In genomic region chr9:32873546-32873945, GRCh38 we compare ENCODE assay signal across 30 cellular contexts.
"Had no signal": no experiment of that assay in that cellular context is flagged by ENCODE, and none has a peak within 500 bp of the region (broad histone marks: within the 10 kb centered on the region; RNA-seq: fewer than 3 reads in every experiment).

No MANE protein-coding gene starts in this region.

- H3K27me3 ChIP-seq: brain microvascular endothelial cell, dorsolateral prefrontal cortex, foreskin keratinocyte, gastrocnemius medialis, heart left ventricle had no signal

- H3K9me3 Mint-ChIP-seq: activated CD8-positive, alpha-beta T cell treated with anti-CD3 and anti-CD28 coated beads for 36 hours; activated T-cell treated with anti-CD3 and anti-CD28 coated beads, Interleukin-2, amount 50 U/mL, for 4 hours; activated T-helper 17 cell treated with anti-CD3 and anti-CD28 coated beads, Interleukin-2, amount 50 U/mL, for 72 hours; central memory CD8-positive, alpha-beta T cell; dendritic cell treated with granulocyte-macrophage colony-stimulating factor and Interleukin-4, amounts not matched to agents 40 ng/mL and 50 ng/mL, for 4 days; endodermal cell; WTC11 had no signal

- H3K27ac Mint-ChIP-seq: activated CD8-positive, alpha-beta T cell treated with anti-CD3 and anti-CD28 coated beads for 36 hours; activated naive CD8-positive, alpha-beta T cell; activated T-helper 17 cell treated with anti-CD3 and anti-CD28 coated beads, Interleukin-2, amount 50 U/mL, for 72 hours; dendritic cell treated with granulocyte-macrophage colony-stimulating factor and Interleukin-4, amounts not matched to agents 40 ng/mL and 50 ng/mL, for 4 days; endodermal cell; WTC11 had no signal

- H3K27ac ChIP-seq: brain microvascular endothelial cell, coronary artery, dorsolateral prefrontal cortex, foreskin keratinocyte, gastrocnemius medialis, heart left ventricle, VCaP had no signal

- H3K4me1 ChIP-seq: foreskin keratinocyte had no signal

- H3K36me3 Mint-ChIP-seq: activated naive CD8-positive, alpha-beta T cell; WTC11 had no signal

- H3K36me3 ChIP-seq: brain microvascular endothelial cell, gastrocnemius medialis, heart left ventricle had no signal

- H3K9me3 ChIP-seq: gastrocnemius medialis, heart left ventricle had no signal

- H3K4me1 Mint-ChIP-seq: activated T-helper 17 cell treated with anti-CD3 and anti-CD28 coated beads, Interleukin-2, amount 50 U/mL, for 72 hours; central memory CD8-positive, alpha-beta T cell; WTC11 had no signal

- H3K4me3 Mint-ChIP-seq: activated CD8-positive, alpha-beta T cell treated with anti-CD3 and anti-CD28 coated beads for 36 hours; activated naive CD8-positive, alpha-beta T cell; activated T-cell treated with anti-CD3 and anti-CD28 coated beads, Interleukin-2, amount 50 U/mL, for 4 hours; activated T-helper 17 cell treated with anti-CD3 and anti-CD28 coated beads, Interleukin-2, amount 50 U/mL, for 72 hours; central memory CD8-positive, alpha-beta T cell; dendritic cell treated with granulocyte-macrophage colony-stimulating factor and Interleukin-4, amounts not matched to agents 40 ng/mL and 50 ng/mL, for 4 days; endodermal cell; WTC11 had no signal

- H3K27me3 Mint-ChIP-seq: activated naive CD8-positive, alpha-beta T cell had no signal

- ATAC-seq: activated CD8-positive, alpha-beta T cell treated with anti-CD3 and anti-CD28 coated beads for 36 hours; activated T-cell treated with anti-CD3 and anti-CD28 coated beads, Interleukin-2, amount 50 U/mL, for 4 hours; activated T-helper 17 cell treated with anti-CD3 and anti-CD28 coated beads, Interleukin-2, amount 50 U/mL, for 72 hours; esophagus mucosa; foreskin keratinocyte; gastrocnemius medialis; heart left ventricle; WTC11 had no signal

- H3K4me3 ChIP-seq: coronary artery, dorsolateral prefrontal cortex, gastrocnemius medialis, heart left ventricle had no signal

- DNase-seq: activated CD4-positive, alpha-beta T cell treated with anti-CD3 and anti-CD28 coated beads for 1 hour; activated CD4-positive, alpha-beta T cell treated with anti-CD3 and anti-CD28 coated beads for 4 hours; activated CD4-positive, alpha-beta T cell treated with anti-CD3 and anti-CD28 coated beads, Interleukin-2, amount 50 U/mL, for 1 hour; activated CD4-positive, alpha-beta T cell treated with anti-CD3 and anti-CD28 coated beads, Interleukin-2, amount 50 U/mL, for 48 hours; activated CD8-positive, alpha-beta memory T cell treated with anti-CD3 and anti-CD28 coated beads for 24 hours; activated CD8-positive, alpha-beta T cell treated with anti-CD3 and anti-CD28 coated beads for 36 hours; activated effector memory CD4-positive, alpha-beta T cell treated with Interleukin-2 at 50 U/mL for 16 hours; activated gamma-delta T cell treated with Interleukin-2 at 50 U/mL for 16 hours; activated naive CD4-positive, alpha-beta T cell treated with anti-CD3 and anti-CD28 coated beads, Interleukin-2, amount 50 U/mL, for 16 hours; activated naive CD4-positive, alpha-beta T cell treated with Interleukin-2 at 50 U/mL for 16 hours; activated T-cell treated with anti-CD3 and anti-CD28 coated beads, Interleukin-2, amount 50 U/mL, for 4 hours; amniotic stem cell; anterior cingulate cortex; brain microvascular endothelial cell; dorsolateral prefrontal cortex; effector memory CD4-positive, alpha-beta T cell; endodermal cell; foreskin keratinocyte; gastrocnemius medialis; glutamatergic neuron; heart left ventricle; T-helper 2 cell had no signal
